In genomic region chr12:32443491-32443890, GRCh38 we compare ENCODE assay signal across 27 cellular contexts.
"Had no signal": no experiment of that assay in that cellular context is flagged by ENCODE, and none has a peak within 500 bp of the region (broad histone marks: within the 10 kb centered on the region; RNA-seq: fewer than 3 reads in every experiment).

No MANE protein-coding gene starts in this region.

- ATAC-seq: foreskin keratinocyte; gastroesophageal sphincter; heart left ventricle; left lobe of liver; naive thymus-derived CD4-positive, alpha-beta T cell; stimulated activated effector memory CD8-positive, alpha-beta T cell treated with anti-CD3 and anti-CD28 coated beads, Interleukin-12 subunit alpha, Interleukin-12 subunit beta, amount 100 ng/mL, for 72 hours had no signal

- H3K36me3 ChIP-seq: esophagus muscularis mucosa, gastroesophageal sphincter, heart left ventricle, neural progenitor cell, prostate gland, right atrium auricular region, sigmoid colon, stomach, thyroid gland had no signal

- H3K4me1 ChIP-seq: prostate gland had no signal

- H3K27me3 Mint-ChIP-seq: type B pancreatic cell had no signal

- DNase-seq: effector CD8-positive, alpha-beta T cell; foreskin keratinocyte; heart left ventricle; kidney; midbrain; naive thymus-derived CD4-positive, alpha-beta T cell; sigmoid colon; stimulated activated CD4-positive, alpha-beta T cell treated with anti-CD3 and anti-CD28 coated beads, Interleukin-2, amount 100 ng/mL, for 24 hours; stimulated activated CD4-positive, alpha-beta T cell treated with anti-CD3 and anti-CD28 coated beads, Interleukin-4, amount 100 ng/mL, for 24 hours; stimulated activated naive CD4-positive, alpha-beta T cell treated with Interleukin-2 at 50 U/mL for 16 hours; stomach; thyroid gland had no signal

- H3K9me3 Mint-ChIP-seq: dendritic cell treated with granulocyte-macrophage colony-stimulating factor and Interleukin-4, amounts not matched to agents 40 ng/mL and 50 ng/mL, for 4 days; memory B cell; naive thymus-derived CD4-positive, alpha-beta T cell; nephron; neural progenitor cell; stimulated activated effector memory CD8-positive, alpha-beta T cell treated with anti-CD3 and anti-CD28 coated beads, Interleukin-12 subunit alpha, Interleukin-12 subunit beta, amount 100 ng/mL, for 72 hours; type B pancreatic cell had no signal

- H3K9ac ChIP-seq: neural progenitor cell, parathyroid adenoma had no signal

- H3K27ac Mint-ChIP-seq: dendritic cell treated with granulocyte-macrophage colony-stimulating factor and Interleukin-4, amounts not matched to agents 40 ng/mL and 50 ng/mL, for 4 days; memory B cell; naive thymus-derived CD4-positive, alpha-beta T cell; neural progenitor cell; stimulated activated effector memory CD8-positive, alpha-beta T cell treated with anti-CD3 and anti-CD28 coated beads, Interleukin-12 subunit alpha, Interleukin-12 subunit beta, amount 100 ng/mL, for 72 hours had no signal

- H3K4me3 Mint-ChIP-seq: dendritic cell treated with granulocyte-macrophage colony-stimulating factor and Interleukin-4, amounts not matched to agents 40 ng/mL and 50 ng/mL, for 4 days; memory B cell; naive thymus-derived CD4-positive, alpha-beta T cell; nephron; neural progenitor cell; stimulated activated effector memory CD8-positive, alpha-beta T cell treated with anti-CD3 and anti-CD28 coated beads, Interleukin-12 subunit alpha, Interleukin-12 subunit beta, amount 100 ng/mL, for 72 hours; type B pancreatic cell had no signal

- H3K4me3 ChIP-seq: esophagus muscularis mucosa, gastroesophageal sphincter, heart left ventricle, hepatocyte, lung, neural progenitor cell, prostate gland, right atrium auricular region, sigmoid colon, stomach, thyroid gland had no signal

- H3K27ac ChIP-seq: esophagus muscularis mucosa, foreskin keratinocyte, gastroesophageal sphincter, heart left ventricle, neural progenitor cell, parathyroid adenoma, prostate gland, right atrium auricular region, sigmoid colon, stomach, thyroid gland had no signal

- H3K9me3 ChIP-seq: esophagus muscularis mucosa, gastroesophageal sphincter, heart left ventricle, prostate gland, right atrium auricular region, sigmoid colon, stomach, thyroid gland had no signal

- H3K36me3 Mint-ChIP-seq: memory B cell; naive thymus-derived CD4-positive, alpha-beta T cell; neural progenitor cell; stimulated activated effector memory CD8-positive, alpha-beta T cell treated with anti-CD3 and anti-CD28 coated beads, Interleukin-12 subunit alpha, Interleukin-12 subunit beta, amount 100 ng/mL, for 72 hours had no signal

- H2AFZ ChIP-seq: hepatocyte, neural progenitor cell, parathyroid adenoma had no signal

- FAIRE-seq: endothelial cell of umbilical vein, kidney had no signal

- H3K4me2 ChIP-seq: hepatocyte, neural progenitor cell had no signal

- H3K27me3 ChIP-seq: esophagus muscularis mucosa, foreskin keratinocyte, gastroesophageal sphincter, heart left ventricle, hepatocyte, neural progenitor cell, right atrium auricular region, sigmoid colon, stomach, thyroid gland had no signal
